Comparison of ENCODE assay signal across 21 cellular contexts in the genomic region with DNA sequence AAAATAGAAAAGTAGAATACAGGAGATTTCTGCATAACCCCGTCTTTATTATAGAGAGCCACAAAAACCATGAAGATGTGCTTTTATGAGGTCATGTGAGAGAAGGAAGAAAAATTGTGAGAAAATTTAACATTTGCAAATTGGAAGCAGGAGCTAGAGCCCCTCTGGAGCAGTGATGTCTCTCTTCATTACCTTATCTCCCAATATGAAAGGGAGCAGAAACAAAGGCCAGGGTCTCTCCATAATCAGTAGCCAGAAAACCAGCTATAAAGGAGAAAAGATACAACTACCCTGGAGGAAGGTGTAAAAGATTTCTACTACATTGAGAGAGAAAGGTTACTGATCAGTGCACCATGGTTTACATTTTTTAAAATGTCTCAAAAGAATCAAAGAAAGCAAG.
DNase-seq lines count a peak whose midpoint lies in the region; ATAC-seq and TF ChIP-seq lines count a peak whose summit lies in the region.
"Had no signal": no experiment of that assay in that cellular context is flagged by ENCODE, and none has a peak within 500 bp of the region (broad histone marks: within the 10 kb centered on the region; RNA-seq: fewer than 3 reads in every experiment).

No MANE protein-coding gene starts in this region.

- H3K79me2 ChIP-seq in DND-41 (ENCODE audit: insufficient read depth, low read length), result no peaks in the 10 kb centered on the region

- H3K9me3 ChIP-seq in DND-41 (ENCODE audit: insufficient read depth, low read length, severe bottlenecking), result peaks cover 11% of the 10 kb centered on the region
- peaks cover 28% of the 10 kb centered on the region for H3K9me3 ChIP-seq in KOPT-K1 (ENCODE audit: insufficient read depth, low read length, poor library complexity, severe bottlenecking)
- H3K9me3 ChIP-seq: A549 had no signal

- H3K27me3 ChIP-seq in DND-41 (ENCODE audit: insufficient read depth, low read length, poor library complexity), result no peaks in the 10 kb centered on the region

- no peak overlapping the region for H3K4me2 ChIP-seq in DND-41 (ENCODE audit: insufficient read depth, low read length)
- H3K4me2 ChIP-seq: A549 had no signal

- no peak for TF ChIP-seq CTCF in DND-41 (IDR thresholded peaks at IDR 0.05; ENCODE audit: borderline replicate concordance, extremely low read depth, low read length, poor library complexity, severe bottlenecking)

- no peak overlapping the region for H3K4me3 ChIP-seq in DND-41 (ENCODE audit: low read depth in 1 of 2, low read length in 2 of 2)
- H3K4me3 ChIP-seq: A549, GM12878, GM23248 had no signal

- H3K36me3 ChIP-seq in DND-41 (ENCODE audit: insufficient read depth, low read length), result 0 out of 2 replicates have a peak, but pooled peaks cover 3% of the 10 kb centered on the region
- no peaks in the 10 kb centered on the region for H3K36me3 ChIP-seq in KOPT-K1 (ENCODE audit: insufficient read depth, low read length)

- H2AFZ ChIP-seq in DND-41 (ENCODE audit: low read depth, low read length), result no peak overlapping the region
- H2AFZ ChIP-seq: GM23248 had no signal

- DNase-seq in DND-41 (no peak), NCI-H82 (lab: John Stamatoyannopoulos, UW) (no peak)
- DNase-seq in activated CD4-positive, CD25-positive, alpha-beta regulatory T cell (lab: John Stamatoyannopoulos, UW), result no peak
- DNase-seq: 8988T; ACHN; AML-193; C1 segment of cervical spinal cord; Calu3; CD4-positive, alpha-beta memory T cell; COR-L47; EL; GDM1; GM23248; H9 had no signal

- H4K20me1 ChIP-seq in DND-41 (ENCODE audit: insufficient read depth, low read length), result no peaks in the 10 kb centered on the region

- H3K9ac ChIP-seq in DND-41 (ENCODE audit: low read depth, low read length), result no peak overlapping the region
- H3K9ac ChIP-seq: GM23248 had no signal

- peaks cover 58% of the 10 kb centered on the region for H3K4me1 ChIP-seq in DND-41 (ENCODE audit: insufficient read depth, low read length)
- H3K4me1 ChIP-seq: A549 had no signal

- 0 out of 2 replicates have a peak overlapping the region, but pooled peaks have one; percentile 11 for H3K27ac ChIP-seq in DND-41 (ENCODE audit: low read length)
- H3K27ac ChIP-seq in KOPT-K1 (ENCODE audit: low read depth, low read length, poor library complexity, severe bottlenecking), result peak overlapping the region; percentile 53
- H3K27ac ChIP-seq: A549, GM23248 had no signal

- ATAC-seq in DND-41 (ENCODE audit: insufficient read depth, low read depth) (no peak), SK-N-SH treated with all-trans-retinoic acid at 6 μM for 48 hours (no peak; the same call in 2 of the 3 replicates), GM21367 (IDR thresholded peaks at IDR 0.05; ENCODE audit: unreplicated experiment) (no peak), GM21786 (IDR thresholded peaks at IDR 0.05; ENCODE audit: unreplicated experiment) (no peak)
- ATAC-seq: A549, GM12878, HCT116 had no signal

TF ChIP-seq in SK-N-SH treated with all-trans-retinoic acid at 6 μM for 48 hours, 23 proteins besides CTCF, POLR2A, EP300 and RAD21:
- TF ChIP-seq, protein P1, sequence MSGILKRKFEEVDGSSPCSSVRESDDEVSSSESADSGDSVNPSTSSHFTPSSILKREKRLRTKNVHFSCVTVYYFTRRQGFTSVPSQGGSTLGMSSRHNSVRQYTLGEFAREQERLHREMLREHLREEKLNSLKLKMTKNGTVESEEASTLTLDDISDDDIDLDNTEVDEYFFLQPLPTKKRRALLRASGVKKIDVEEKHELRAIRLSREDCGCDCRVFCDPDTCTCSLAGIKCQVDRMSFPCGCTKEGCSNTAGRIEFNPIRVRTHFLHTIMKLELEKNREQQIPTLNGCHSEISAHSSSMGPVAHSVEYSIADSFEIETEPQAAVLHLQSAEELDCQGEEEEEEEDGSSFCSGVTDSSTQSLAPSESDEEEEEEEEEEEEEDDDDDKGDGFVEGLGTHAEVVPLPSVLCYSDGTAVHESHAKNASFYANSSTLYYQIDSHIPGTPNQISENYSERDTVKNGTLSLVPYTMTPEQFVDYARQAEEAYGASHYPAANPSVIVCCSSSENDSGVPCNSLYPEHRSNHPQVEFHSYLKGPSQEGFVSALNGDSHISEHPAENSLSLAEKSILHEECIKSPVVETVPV (CRISPR knock-in tag; IDR thresholded peaks at IDR 0.05), result no peak
- TF ChIP-seq ISL1 (CRISPR knock-in tag; IDR thresholded peaks at IDR 0.05), result no peak
- TF ChIP-seq ESRRG (CRISPR knock-in tag; IDR thresholded peaks at IDR 0.05), result no peak
- TF ChIP-seq ZFP3 (CRISPR knock-in tag; IDR thresholded peaks at IDR 0.05), result no peak
- peak; percentile 67; the same call in 1 of the 2 replicates for TF ChIP-seq TCF4 (CRISPR knock-in tag; IDR thresholded peaks at IDR 0.05; ENCODE audit: borderline replicate concordance)
